Comparison of ENCODE assay signal across 8 cellular contexts in genomic region chrX:15143050-15143824, GRCh38.
A peak's percentile ranks its signal among the peaks of the same experiment; 100 is the strongest.
DNase-seq lines count a peak whose midpoint lies in the region; ATAC-seq and TF ChIP-seq lines count a peak whose summit lies in the region.

No MANE protein-coding gene starts in this region.

- no peaks in the 10 kb centered on the region for H3K79me2 ChIP-seq in osteoblast (ENCODE audit: insufficient read depth, low read length)

- no peaks in the 10 kb centered on the region for H3K36me3 Mint-ChIP-seq in activated T-cell treated with anti-CD3 and anti-CD28 coated beads, Interleukin-2, amount 50 U/mL, for 24 hours (ENCODE audit: low read depth)

- ATAC-seq in HG03108 (IDR thresholded peaks at IDR 0.05; ENCODE audit: unreplicated experiment) = peak; percentile 82

- H3K4me3 ChIP-seq in fibroblast of pulmonary artery (replicated peaks; ENCODE audit: low read depth, low read length) (no peak overlapping the region), osteoblast (ENCODE audit: insufficient read depth, low read length) (no peak overlapping the region)

- H3K4me3 Mint-ChIP-seq in activated T-cell treated with anti-CD3 and anti-CD28 coated beads, Interleukin-2, amount 50 U/mL, for 24 hours = no peak overlapping the region

- no peaks in the 10 kb centered on the region for H3K36me3 ChIP-seq in osteoblast (ENCODE audit: insufficient read depth, low read length)

- H3K9me3 Mint-ChIP-seq in activated T-cell treated with anti-CD3 and anti-CD28 coated beads, Interleukin-2, amount 50 U/mL, for 24 hours = no peaks in the 10 kb centered on the region

- no peaks in the 10 kb centered on the region for H4K20me1 ChIP-seq in osteoblast (ENCODE audit: insufficient read depth, low read length)

- DNase-seq in activated gamma-delta T cell treated with Interleukin-2 at 50 U/mL for 16 hours = peak; percentile 53
- no peak for DNase-seq in activated gamma-delta T cell (lab: John Stamatoyannopoulos, UW)
- peak; percentile 10 to 32 for DNase-seq in NOMO-1 (lab: John Stamatoyannopoulos, UW; ENCODE audit: unreplicated experiment in 2 of 2)
- peak; percentile 65 for DNase-seq in activated T-cell treated with anti-CD3 and anti-CD28 coated beads, Interleukin-2, amount 50 U/mL, for 24 hours
- peak; percentile 46 for DNase-seq in fibroblast of pulmonary artery (ENCODE audit: low read depth)
- DNase-seq in osteoblast (ENCODE audit: insufficient read length, low spot score, missing footprints) = no peak
- DNase-seq in NCI-H1048 (lab: John Stamatoyannopoulos, UW) = no peak

- no peak overlapping the region for H3K27ac ChIP-seq in osteoblast (ENCODE audit: low read depth, low read length)

- no peak overlapping the region for H2AFZ ChIP-seq in osteoblast (ENCODE audit: low read length)

- no peaks in the 10 kb centered on the region for H3K27me3 ChIP-seq in osteoblast (ENCODE audit: insufficient read depth, low read length)

- peaks cover 18% of the 10 kb centered on the region for H3K4me1 Mint-ChIP-seq in activated T-cell treated with anti-CD3 and anti-CD28 coated beads, Interleukin-2, amount 50 U/mL, for 24 hours (ENCODE audit: low read depth)

- no peaks in the 10 kb centered on the region for H3K4me1 ChIP-seq in osteoblast (ENCODE audit: insufficient read depth, low read length)

- TF ChIP-seq CTCF in fibroblast of pulmonary artery (IDR thresholded peaks at IDR 0.05; ENCODE audit: low read length, missing control alignments) = peak; percentile 74
- TF ChIP-seq CTCF in osteoblast (IDR thresholded peaks at IDR 0.05; ENCODE audit: extremely low read depth, low read depth, low read length) = peak; percentile 73

- H3K9me3 ChIP-seq in osteoblast (ENCODE audit: low read depth, low read length) = no peaks in the 10 kb centered on the region

- H3K27me3 Mint-ChIP-seq in activated T-cell treated with anti-CD3 and anti-CD28 coated beads, Interleukin-2, amount 50 U/mL, for 24 hours = peaks cover 38% of the 10 kb centered on the region

- H3K4me2 ChIP-seq in osteoblast (ENCODE audit: insufficient read depth, low read length) = no peak overlapping the region

- H3K27ac Mint-ChIP-seq in activated T-cell treated with anti-CD3 and anti-CD28 coated beads, Interleukin-2, amount 50 U/mL, for 24 hours = no peak overlapping the region

Comparison
In these comparisons a context has a peak if more than half of its experiments do, and no peak if none do; other contexts are left out.
1. DNase-seq: peak in activated gamma-delta T cell treated with Interleukin-2 at 50 U/mL for 16 hours (single experiment), NOMO-1 (2 of 2), activated T-cell treated with anti-CD3 and anti-CD28 coated beads, Interleukin-2, amount 50 U/mL, for 24 hours (single experiment) and fibroblast of pulmonary artery (single experiment); none in activated gamma-delta T cell (single experiment), osteoblast (single experiment) and NCI-H1048 (single experiment).